8 cellular contexts compared by ENCODE assay signal in the genomic region with DNA sequence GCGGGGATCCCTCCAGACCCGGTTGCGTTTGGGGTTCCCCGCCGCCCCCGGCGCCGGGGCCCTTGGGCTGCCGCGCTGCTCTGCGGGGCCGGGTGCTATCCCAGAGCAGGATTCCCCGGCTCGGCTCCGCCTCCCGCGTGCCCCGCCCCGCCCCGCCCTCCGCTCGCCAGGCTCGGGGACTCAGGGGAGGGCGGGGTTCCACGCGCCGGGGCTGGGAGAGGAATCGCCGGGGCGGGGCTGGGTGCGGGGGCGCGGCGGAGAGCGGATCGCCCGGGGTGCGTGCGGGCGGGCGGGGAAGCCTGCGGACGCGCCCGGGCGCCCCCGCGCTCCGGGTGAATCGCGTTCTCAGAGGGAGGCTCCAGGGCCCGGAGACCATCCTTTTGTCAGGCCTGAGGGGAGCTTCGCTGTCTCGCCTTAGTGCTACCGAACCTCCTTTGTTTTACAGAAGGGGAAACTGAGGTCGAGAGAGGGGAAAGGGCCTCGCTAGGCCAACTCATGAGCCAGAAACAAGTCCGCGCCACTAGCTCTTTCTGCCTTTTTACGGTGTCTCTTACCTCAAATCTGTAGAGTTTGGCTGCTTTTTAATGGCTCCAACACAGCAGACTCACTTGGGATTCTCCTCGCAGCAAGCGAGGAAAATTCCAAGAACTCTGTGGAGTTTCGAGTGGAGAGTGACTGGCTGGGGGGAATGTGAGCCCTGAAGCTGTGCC. TPM values are rescaled to one million over a fixed set of nuclear protein-coding genes. Genes with fewer than 3 reads are reported as not detected.
DNase-seq lines count a peak whose midpoint lies in the region; ATAC-seq and TF ChIP-seq lines count a peak whose summit lies in the region.

A gene (minus strand): TSS at position 82 of the 710 bp plus-strand sequence. CDS start 260 bp downstream, outside the sequence.

- H3K9me3 Mint-ChIP-seq in activated CD8-positive, alpha-beta T cell treated with anti-CD3 and anti-CD28 coated beads for 36 hours = no peaks in the 10 kb centered on the region

- TF ChIP-seq RAD21 in HCT116 (IDR thresholded peaks at IDR 0.05; ENCODE audit: low read depth) = no peak

- peaks cover 65% of the 10 kb centered on the region for H3K27me3 Mint-ChIP-seq in activated CD8-positive, alpha-beta T cell treated with anti-CD3 and anti-CD28 coated beads for 36 hours

- no peak within 1 kb of the TSS for H2AFZ ChIP-seq in HCT116 (ENCODE audit: low read depth, low read length, poor library complexity, severe bottlenecking)

- peaks cover 14% of the 10 kb centered on the region; the same call in 1 of the 2 replicates for H3K27me3 ChIP-seq in HCT116 (ENCODE audit: insufficient read depth, low read length)

- CTCF ChIA-PET in GM10248 (lab: Yijun Ruan, JAX) = interaction anchor here (1.1 to 1.4 kb wide), 3 partner anchors 12 to 185 kb away, joined by 3 read pairs; no protein-coding TSS in a partner anchor
- CTCF ChIA-PET in HCT116 (lab: Charles Lee) = interaction anchor here (1.1 to 3.0 kb wide), 6 partner anchors 186 to 434 kb away, joined by 3 to 17 read pairs (median 4); no protein-coding TSS in a partner anchor
- CTCF ChIA-PET in activated CD8-positive, alpha-beta T cell treated with anti-CD3 and anti-CD28 coated beads for 36 hours (lab: Charles Lee) = interaction anchor here (0.6 to 1.7 kb wide), 5 partner anchors 103 to 189 kb away, joined by 3 to 6 read pairs (median 3); no protein-coding TSS in a partner anchor

- H3K4me1 ChIP-seq in HCT116 (ENCODE audit: control insufficient read depth in 1 of 2, insufficient read depth in 2 of 2, low read length in 2 of 2) = peaks cover 17 to 25% of the 10 kb centered on the region in 2 experiments

- ATAC-seq in HCT116 = peak; percentile 87
- ATAC-seq in activated CD8-positive, alpha-beta T cell treated with anti-CD3 and anti-CD28 coated beads for 36 hours = peak; percentile 91
- no peak for ATAC-seq in HG03159 (IDR thresholded peaks at IDR 0.05; ENCODE audit: unreplicated experiment)

- H3K27ac ChIP-seq in HCT116 (ENCODE audit: low read depth, low read length) = peak within 1 kb of the TSS; percentile 52; the same call in 1 of the 2 replicates

- POLR2A ChIA-PET in GM10248 (lab: Yijun Ruan, JAX) (no interaction called here), HCT116 (lab: Charles Lee) (no interaction called here)
- POLR2A ChIA-PET in activated CD8-positive, alpha-beta T cell treated with anti-CD3 and anti-CD28 coated beads for 36 hours (lab: Charles Lee) = interaction anchor here (0.6 kb wide), 1 partner anchor 19 kb away, joined by 4 read pairs; no protein-coding TSS in a partner anchor

- no peaks in the 10 kb centered on the region for H3K36me3 Mint-ChIP-seq in activated CD8-positive, alpha-beta T cell treated with anti-CD3 and anti-CD28 coated beads for 36 hours (ENCODE audit: low read depth)

- H3K4me3 ChIP-seq in HCT116 (replicated peaks in 1 of 2; ENCODE audit: low read depth in 1 of 2, low read length in 2 of 2) = peak within 1 kb of the TSS; percentile 66 to 68

- H3K4me1 Mint-ChIP-seq in activated CD8-positive, alpha-beta T cell treated with anti-CD3 and anti-CD28 coated beads for 36 hours (ENCODE audit: low read depth) = peaks cover 12% of the 10 kb centered on the region

- peak; percentile 93 for DNase-seq in GM10248 (ENCODE audit: extremely low spot score)
- no peak for DNase-seq in HCT116 (ENCODE audit: low read depth, low spot score)
- peak; percentile 78 for DNase-seq in NCI-H2227 (lab: John Stamatoyannopoulos, UW; ENCODE audit: unreplicated experiment)
- peak; percentile 79 for DNase-seq in activated CD8-positive, alpha-beta T cell treated with anti-CD3 and anti-CD28 coated beads for 36 hours
- peak; percentile 33 for DNase-seq in effector CD4-positive, alpha-beta T cell
- peak; percentile 61 to 64 for DNase-seq in lung microvascular endothelial cell (ENCODE audit: low read depth in 2 of 2)
- DNase-seq in stimulated activated CD4-positive, alpha-beta T cell treated with anti-CD3 and anti-CD28 coated beads, TNF-alpha, amount 100 ng/mL, for 1 hour (ENCODE audit: low read depth in 3 of 3, low spot score in 1 of 3) = peak; percentile 25 to 74 (median 53)

- H3K4me2 ChIP-seq in HCT116 (ENCODE audit: low read length) = peak within 1 kb of the TSS; percentile 96

- no peak within 1 kb of the TSS for H3K27ac Mint-ChIP-seq in activated CD8-positive, alpha-beta T cell treated with anti-CD3 and anti-CD28 coated beads for 36 hours

- peak within 1 kb of the TSS; percentile 51 for H3K4me3 Mint-ChIP-seq in activated CD8-positive, alpha-beta T cell treated with anti-CD3 and anti-CD28 coated beads for 36 hours

- TF ChIP-seq CTCF in GM10248 (IDR thresholded peaks at IDR 0.05; ENCODE audit: control extremely low read depth, extremely low read depth, low read depth, missing control alignments) (no peak), HCT116 (IDR thresholded peaks at IDR 0.05 in 2 of 3, conservative IDR thresholded peaks at IDR 0.05 in 1 of 3; ENCODE audit: borderline replicate concordance in 1 of 3, insufficient read depth in 1 of 3, low read depth in 2 of 3, low read length in 2 of 3) (no peak)
- TF ChIP-seq CTCF in activated CD8-positive, alpha-beta T cell treated with anti-CD3 and anti-CD28 coated beads for 36 hours (IDR thresholded peaks at IDR 0.05) = no peak

- intact Hi-C loops in HCT116 (cut with micrococcal nuclease) = loop anchor here (5.0 to 10.0 kb wide), 2 partner anchors 321 to 698 kb away; no protein-coding TSS in a partner anchor
- intact Hi-C loops in activated CD8-positive, alpha-beta T cell treated with anti-CD3 and anti-CD28 coated beads for 36 hours (cut with micrococcal nuclease) = no loop called here

- no peak for TF ChIP-seq POLR2A in HCT116 (IDR thresholded peaks at IDR 0.05; ENCODE audit: borderline replicate concordance, extremely low read depth, insufficient read depth, insufficient read length)

- H3K9me3 ChIP-seq in HCT116 (ENCODE audit: control insufficient read depth in 1 of 2, insufficient read depth in 1 of 2, low read depth in 1 of 2, low read length in 2 of 2) = no peaks in the 10 kb centered on the region

- H4K20me1 ChIP-seq in HCT116 (ENCODE audit: insufficient read depth) = no peaks in the 10 kb centered on the region

- H3K9me2 ChIP-seq in HCT116 (ENCODE audit: insufficient read depth) = no peaks in the 10 kb centered on the region

- BruUV-seq in HCT116 (replicated peaks; lab: Mats Ljungman, UMichigan) = no TSS peak

- no peaks in the 10 kb centered on the region for H3K36me3 ChIP-seq in HCT116 (ENCODE audit: control insufficient read depth in 1 of 2, insufficient read depth in 2 of 2, low read length in 2 of 2)

- H3K9ac ChIP-seq in HCT116 (ENCODE audit: low read length) = peak within 1 kb of the TSS; percentile 67

- RAD21 ChIA-PET in HCT116 (lab: Charles Lee; ENCODE audit: low non-redundant PET in 1 of 2, low total read pairs in 2 of 2, uncharacterized antibody in 2 of 2, unreplicated experiment in 2 of 2) = interaction anchor here in 1 of 2 experiments (1.4 kb wide), 1 partner anchor 281 kb away, joined by 4 read pairs; no protein-coding TSS in a partner anchor

- no peaks in the 10 kb centered on the region for H3K79me2 ChIP-seq in HCT116 (ENCODE audit: insufficient read depth, low read length)

TF ChIP-seq in HCT116, 20 proteins besides CTCF, POLR2A, EP300 and RAD21:
- TF ChIP-seq FOSL1 (IDR thresholded peaks at IDR 0.05; ENCODE audit: low read depth) (no peak), POLR2AphosphoS5 (IDR thresholded peaks at IDR 0.05; ENCODE audit: low read depth, low read length) (peak; percentile 72), EGR1 (IDR thresholded peaks at IDR 0.05; ENCODE audit: low read depth) (peak; percentile 66)

RNA-seq across cellular contexts. Expression of the gene that starts here (rescaled TPM):
- 25.8 TPM for total RNA-seq in HCT116 (2021; ENCODE audit: unreplicated experiment)
- 12.8 and 19.5 TPM in 2 replicates for polyA plus RNA-seq in HCT116 (2012)
- not detected for total RNA-seq in activated CD8-positive, alpha-beta T cell treated with anti-CD3 and anti-CD28 coated beads for 36 hours
- 0.87 and 2.8 TPM in 2 replicates for total RNA-seq in lung microvascular endothelial cell

Comparison
In these comparisons a context has a peak if more than half of its experiments do, and no peak if none do; other contexts are left out.
1. Peak in DNase-seq and ATAC-seq in activated CD8-positive, alpha-beta T cell treated with anti-CD3 and anti-CD28 coated beads for 36 hours; RNA of the gene not detected or under 1 TPM.